7 cellular contexts compared by ENCODE assay signal in genomic region chr10:55397777-55398176, GRCh38.
"Had no signal": no experiment of that assay in that cellular context is flagged by ENCODE, and none has a peak within 500 bp of the region (broad histone marks: within the 10 kb centered on the region; RNA-seq: fewer than 3 reads in every experiment).

No MANE protein-coding gene starts in this region.

- DNase-seq: GOT3, H7, KBM-7 had no signal

- H3K36me3 ChIP-seq: HAP-1 had no signal

- H3K4me1 Mint-ChIP-seq: IgD-negative memory B cell had no signal

- H2AFZ ChIP-seq: GM23248 had no signal

- H3K9me3 ChIP-seq: HAP-1 had no signal

- H3K27ac ChIP-seq: GM23248 had no signal

- H3K9ac ChIP-seq: GM23248 had no signal

- H3K27me3 Mint-ChIP-seq: IgD-negative memory B cell had no signal

- H3K27ac Mint-ChIP-seq: IgD-negative memory B cell had no signal

- H3K4me3 ChIP-seq: GM23248, HAP-1 had no signal

- FAIRE-seq: HepG2 had no signal

- H3K36me3 Mint-ChIP-seq: IgD-negative memory B cell had no signal

- H3K4me1 ChIP-seq: HAP-1 had no signal
